In genomic region chr11:47850337-47850736, GRCh38 we compare ENCODE assay signal across 11 cellular contexts. TPM values are rescaled to one million over a fixed set of nuclear protein-coding genes. Genes with fewer than 3 reads are reported as not detected.
DNase-seq lines count a peak whose midpoint lies in the region; ATAC-seq, FAIRE-seq and TF ChIP-seq lines count a peak whose summit lies in the region.
"Had no signal": no experiment of that assay in that cellular context is flagged by ENCODE, and none has a peak within 500 bp of the region (broad histone marks: within the 10 kb centered on the region; RNA-seq: fewer than 3 reads in every experiment).

No MANE protein-coding gene starts in this region.

- H2BK120ac ChIP-seq in neuronal stem cell (ENCODE audit: low read depth, low read length), result no peak overlapping the region

- H3K4me1 Mint-ChIP-seq in nephron progenitor cell, result peaks cover 31% of the 10 kb centered on the region

- H3K4me3 ChIP-seq in SK-N-SH (ENCODE audit: low read depth in 2 of 2, low read length in 1 of 2) (no peak overlapping the region), OCI-LY3 (ENCODE audit: low read length) (peak overlapping the region; percentile 25; the same call in 1 of the 2 replicates), neuronal stem cell (ENCODE audit: low read length in 2 of 2) (no peak overlapping the region), small intestine (ENCODE audit: low read depth in 1 of 2, low read length in 2 of 2) (no peak overlapping the region)

- H3K9me3 Mint-ChIP-seq in nephron progenitor cell, result no peaks in the 10 kb centered on the region

- H4K20me1 ChIP-seq in SK-N-SH (ENCODE audit: insufficient read depth) (no peaks in the 10 kb centered on the region), OCI-LY3 (ENCODE audit: insufficient read depth, low read length) (no peaks in the 10 kb centered on the region)

- FAIRE-seq in small intestine (lab: Jason Lieb, UNC), result no peak
- FAIRE-seq: A204.1 had no signal

- H2BK5ac ChIP-seq in neuronal stem cell (ENCODE audit: low read length), result no peak overlapping the region

- no peak overlapping the region for H3K18ac ChIP-seq in neuronal stem cell (ENCODE audit: low read length)

- ATAC-seq in SK-N-SH treated with all-trans-retinoic acid at 6 μM for 48 hours, result no peak
- peak; percentile 29 for ATAC-seq in HG02759 (IDR thresholded peaks at IDR 0.05; ENCODE audit: unreplicated experiment)

- CTCF ChIA-PET in SK-N-SH (lab: Yijun Ruan, JAX), result interaction anchor here (1.5 kb wide), 1 partner anchor 84 kb away, joined by 4 read pairs; no protein-coding TSS in a partner anchor

- H3K14ac ChIP-seq in neuronal stem cell (ENCODE audit: low read length), result no peak overlapping the region

- no peak overlapping the region for H3K4ac ChIP-seq in neuronal stem cell (ENCODE audit: low read length)

- H2AK5ac ChIP-seq in neuronal stem cell (ENCODE audit: low read depth, low read length), result no peak overlapping the region

- 83% methylated on average over 1 of the region's 1 CpG for WGBS in SK-N-SH (ENCODE audit: low lambda C conversion rate)
- no CpG with 5 or more reads among the region's 1 CpG for WGBS in neuronal stem cell (ENCODE audit: extremely low coverage in 2 of 2, insufficient read length in 2 of 2, insufficient replicate concordance in 1 of 2), 2 donors
- WGBS in small intestine, 3 donors, result 54 to 66% (median 62%) methylated on average over 1 of the region's 1 CpG

- peaks cover 5% of the 10 kb centered on the region for H3K79me1 ChIP-seq in neuronal stem cell (ENCODE audit: low read depth, low read length)

- H3K23ac ChIP-seq in neuronal stem cell (ENCODE audit: low read depth, low read length, poor library complexity), result no peak overlapping the region

- H3K27ac ChIP-seq in SK-N-SH (ENCODE audit: low read depth in 2 of 2, low read length in 1 of 2) (no peak overlapping the region), OCI-LY3 (ENCODE audit: low read length) (peak overlapping the region; percentile 88), neuronal stem cell (replicated peaks; ENCODE audit: low read length) (no peak overlapping the region), small intestine (ENCODE audit: low read depth in 1 of 2, low read length in 1 of 2) (no peak overlapping the region)
- H3K27ac ChIP-seq: brain microvascular endothelial cell had no signal

- no peak overlapping the region for H2BK12ac ChIP-seq in neuronal stem cell (ENCODE audit: low read length)

- peaks cover 18% of the 10 kb centered on the region for H3K36me3 Mint-ChIP-seq in nephron progenitor cell (ENCODE audit: low read depth)

- TF ChIP-seq CTCF in SK-N-SH (IDR thresholded peaks at IDR 0.05) (no peak), OCI-LY3 (IDR thresholded peaks at IDR 0.05; ENCODE audit: low read depth, low read length) (no peak), nephron progenitor cell (IDR thresholded peaks at IDR 0.05) (no peak)

- TF ChIP-seq RAD21 in SK-N-SH (IDR thresholded peaks at IDR 0.05; ENCODE audit: low read length), result no peak

- H4K8ac ChIP-seq in neuronal stem cell (ENCODE audit: low read depth, low read length), result no peak overlapping the region

- no peak for TF ChIP-seq EP300 in SK-N-SH (IDR thresholded peaks at IDR 0.05; ENCODE audit: borderline replicate concordance in 1 of 2, low read depth in 1 of 2, low read length in 1 of 2)

- H3K36me3 ChIP-seq in SK-N-SH (replicated peaks in 1 of 2; ENCODE audit: control insufficient read depth in 1 of 2, insufficient read depth in 2 of 2, low read length in 1 of 2) (peaks cover 3 to 14% of the 10 kb centered on the region in 2 experiments), OCI-LY3 (replicated peaks; ENCODE audit: low read depth, low read length) (peaks cover 16% of the 10 kb centered on the region), neuronal stem cell (replicated peaks in 1 of 2; ENCODE audit: control insufficient read depth in 2 of 2, insufficient read depth in 2 of 2, low read length in 2 of 2) (peaks cover 3 to 19% of the 10 kb centered on the region in 2 donors), small intestine (ENCODE audit: control insufficient read depth in 2 of 2, insufficient read depth in 2 of 2, low read length in 2 of 2) (no peaks in the 10 kb centered on the region)
- H3K36me3 ChIP-seq: brain microvascular endothelial cell had no signal

- H3K9ac ChIP-seq in SK-N-SH (no peak overlapping the region), OCI-LY3 (ENCODE audit: low read length) (peak overlapping the region; percentile 29; the same call in 1 of the 2 replicates), neuronal stem cell (ENCODE audit: low read depth, low read length, poor library complexity) (no peak overlapping the region)

- POLR2A ChIA-PET in SK-N-SH (lab: Yijun Ruan, JAX), result interaction anchor here (0.6 kb wide), 1 partner anchor 463 kb away, joined by 3 read pairs; no protein-coding TSS in a partner anchor

- H2AFZ ChIP-seq in SK-N-SH (ENCODE audit: low read depth), result peak overlapping the region; percentile 31; the same call in 1 of the 2 replicates
- H2AFZ ChIP-seq in OCI-LY3 (ENCODE audit: low read depth, low read length), result no peak overlapping the region
- H2AFZ ChIP-seq in neuronal stem cell (ENCODE audit: low read length), result no peak overlapping the region

- peak overlapping the region; percentile 0 for H3K27ac Mint-ChIP-seq in nephron progenitor cell

- no peaks in the 10 kb centered on the region for H3K27me3 ChIP-seq in SK-N-SH (ENCODE audit: insufficient read depth)
- H3K27me3 ChIP-seq in OCI-LY3 (ENCODE audit: low read depth, low read length), result no peaks in the 10 kb centered on the region
- no peaks in the 10 kb centered on the region for H3K27me3 ChIP-seq in neuronal stem cell (ENCODE audit: control insufficient read depth in 3 of 3, insufficient read depth in 3 of 3, low read depth in 1 of 3, low read length in 3 of 3)
- no peaks in the 10 kb centered on the region for H3K27me3 ChIP-seq in small intestine (ENCODE audit: control insufficient read depth in 2 of 2, insufficient read depth in 2 of 2, low read length in 2 of 2)
- H3K27me3 ChIP-seq: brain microvascular endothelial cell had no signal

- H3K4me2 ChIP-seq in SK-N-SH (no peak overlapping the region), OCI-LY3 (ENCODE audit: low read length) (peak overlapping the region; percentile 62), neuronal stem cell (ENCODE audit: insufficient read depth, low read length, poor library complexity, severe bottlenecking) (no peak overlapping the region)

- H3K4me1 ChIP-seq in SK-N-SH (ENCODE audit: control insufficient read depth in 1 of 2, insufficient read depth in 2 of 2, low read depth in 1 of 2, low read length in 1 of 2), result peaks cover 7 to 12% of the 10 kb centered on the region in 2 experiments; a peak in 3 of 4 replicates
- peaks cover 69% of the 10 kb centered on the region for H3K4me1 ChIP-seq in OCI-LY3 (ENCODE audit: low read length)
- H3K4me1 ChIP-seq in neuronal stem cell (ENCODE audit: control insufficient read depth in 2 of 2, insufficient read depth in 1 of 2, low read depth in 1 of 2, low read length in 2 of 2), result peaks cover 7 to 11% of the 10 kb centered on the region in 2 donors
- peaks cover 0 to 2% of the 10 kb centered on the region in 2 donors for H3K4me1 ChIP-seq in small intestine (ENCODE audit: control insufficient read depth in 2 of 2, insufficient read depth in 1 of 2, low read depth in 1 of 2, low read length in 1 of 2)

- H3K9me3 ChIP-seq in SK-N-SH, result no peaks in the 10 kb centered on the region
- no peaks in the 10 kb centered on the region for H3K9me3 ChIP-seq in OCI-LY3 (ENCODE audit: insufficient read depth, low read length)
- no peaks in the 10 kb centered on the region for H3K9me3 ChIP-seq in neuronal stem cell (replicated peaks in 1 of 2; ENCODE audit: control insufficient read depth in 2 of 2, insufficient read depth in 1 of 2, low read depth in 1 of 2, low read length in 2 of 2)
- no peaks in the 10 kb centered on the region for H3K9me3 ChIP-seq in small intestine (ENCODE audit: control insufficient read depth, low read depth)

- peaks cover 28% of the 10 kb centered on the region for H3K79me2 ChIP-seq in SK-N-SH (ENCODE audit: insufficient read depth)
- H3K79me2 ChIP-seq in OCI-LY3 (ENCODE audit: low read length), result peaks cover 33% of the 10 kb centered on the region

- no peak overlapping the region for H2BK15ac ChIP-seq in neuronal stem cell (ENCODE audit: low read length)

- DNase-seq in SK-N-SH (no peak), nephron progenitor cell (no peak), neuronal stem cell (ENCODE audit: low spot score) (no peak), small intestine (no peak)
- no peak for DNase-seq in stimulated activated CD4-positive, alpha-beta T cell treated with anti-CD3 and anti-CD28 coated beads, Interleukin-12 subunit alpha, Interleukin-12 subunit beta, amount 100 ng/mL, for 4 hours
- DNase-seq: brain microvascular endothelial cell, head of caudate nucleus had no signal

- peaks cover 11% of the 10 kb centered on the region for H3K27me3 Mint-ChIP-seq in nephron progenitor cell (ENCODE audit: low read depth, poor library complexity)

- H4K91ac ChIP-seq in neuronal stem cell (ENCODE audit: low read depth, low read length, poor library complexity), result no peak overlapping the region

- H3K4me3 Mint-ChIP-seq in nephron progenitor cell, result peak overlapping the region; percentile 56

- peaks cover 6% of the 10 kb centered on the region for H3F3A ChIP-seq in SK-N-SH (replicated peaks; ENCODE audit: insufficient read depth)

- no peaks in the 10 kb centered on the region for H3K9me2 ChIP-seq in SK-N-SH

TF ChIP-seq in SK-N-SH, 30 proteins besides CTCF, POLR2A, EP300 and RAD21 (continues in another document):
- TF ChIP-seq TAF1 (IDR thresholded peaks at IDR 0.05; ENCODE audit: borderline replicate concordance, low read depth, low read length) (no peak), CHD2 (IDR thresholded peaks at IDR 0.05; ENCODE audit: low read length, partially characterized antibody) (no peak)

TF ChIP-seq in SK-N-SH treated with all-trans-retinoic acid at 6 μM for 48 hours, 23 proteins besides CTCF, POLR2A, EP300 and RAD21 (continues in another document):
- TF ChIP-seq ZNF565 (CRISPR knock-in tag; conservative IDR thresholded peaks at IDR 0.05; ENCODE audit: low read depth) (no peak), CREB5 (CRISPR knock-in tag; IDR thresholded peaks at IDR 0.05; ENCODE audit: low read depth) (no peak), ISL1 (CRISPR knock-in tag; IDR thresholded peaks at IDR 0.05) (no peak)

RNA-seq across cellular contexts. Expression of gene NUP160, which starts 2.2 kb away (rescaled TPM):
- polyA plus RNA-seq in SK-N-SH (2012; rRNA removed) (19.3 and 27.1 TPM in 2 replicates), small intestine (10 to 100 TPM in 1 of 3 donors, 1 to 10 TPM in 2; 7.8 to 15.1 (median 8.3) TPM)
- polyA plus RNA-seq in SK-N-SH (2012; cell fraction: cytosol; rRNA removed), result 20.6 and 22.0 TPM in 2 replicates
- polyA plus RNA-seq in SK-N-SH (2012; cell fraction: nucleus; rRNA removed), result 21.9 and 41.5 TPM in 2 replicates
- 28.9 TPM for polyA plus RNA-seq in neuronal stem cell (2013, experiment 1 of 2)
- polyA plus RNA-seq in neuronal stem cell (2013, experiment 2 of 2), result 28.0 TPM
